Comparison of ENCODE assay signal across 9 cellular contexts in the genomic region with DNA sequence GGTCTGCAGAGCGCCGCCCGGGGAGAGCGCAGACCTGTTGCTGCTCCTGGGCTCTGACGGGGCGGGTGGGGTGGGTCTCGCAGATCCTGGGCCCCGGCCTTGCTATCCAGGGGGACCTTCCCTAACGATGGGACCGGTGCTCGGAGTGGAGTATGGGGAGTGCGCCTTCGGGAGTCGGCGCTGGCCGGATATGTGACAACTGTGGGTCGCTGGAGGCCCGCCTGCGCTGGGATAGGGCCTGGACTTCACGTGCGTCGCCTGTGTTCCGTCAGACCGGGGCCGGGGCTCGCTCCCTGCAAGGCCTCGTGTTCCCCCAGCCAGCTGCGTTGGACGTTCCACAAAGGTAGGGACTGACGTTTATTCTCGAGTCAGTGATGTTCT. TPM values are rescaled to one million over a fixed set of nuclear protein-coding genes. Genes with fewer than 3 reads are reported as not detected.
A peak's percentile ranks its signal among the peaks of the same experiment; 100 is the strongest.
DNase-seq lines count a peak whose midpoint lies in the region; ATAC-seq, FAIRE-seq and TF ChIP-seq lines count a peak whose summit lies in the region.
"Had no signal": no experiment of that assay in that cellular context is flagged by ENCODE, and none has a peak within 500 bp of the region (broad histone marks: within the 10 kb centered on the region; RNA-seq: fewer than 3 reads in every experiment).

No MANE protein-coding gene starts in this region.

- H3K4me2 ChIP-seq in K562 (ENCODE audit: insufficient read depth, low read length), result peak overlapping the region; percentile 71

- no peak for TF ChIP-seq CTCF in K562 (IDR thresholded peaks at IDR 0.05 in 2 of 3, conservative IDR thresholded peaks at IDR 0.05 in 1 of 3; ENCODE audit: insufficient read depth in 2 of 3, low read depth in 1 of 3, low read length in 3 of 3)

- TF ChIP-seq RAD21 in K562 (CRISPR knock-in tag; conservative IDR thresholded peaks at IDR 0.05 in 1 of 2, IDR thresholded peaks at IDR 0.05 in 1 of 2), result no peak

- H3K79me2 ChIP-seq in K562 (ENCODE audit: control insufficient read depth, insufficient read depth, low read length), result peaks cover 57% of the 10 kb centered on the region

- CTCF ChIA-PET in K562 (lab: Yijun Ruan, JAX; ENCODE audit: low intra/inter-chr PET ratio), result no interaction called here

- no TSS peak for BruUV-seq in K562 (replicated peaks; lab: Mats Ljungman, UMichigan)

- peak overlapping the region; percentile 78 for H3K27ac ChIP-seq in K562 (ENCODE audit: extremely low read depth, low read depth, low read length)

- no peaks in the 10 kb centered on the region for H3K27me3 ChIP-seq in K562 (ENCODE audit: control insufficient read depth in 2 of 2, insufficient read depth in 2 of 2, low read length in 2 of 2)

- H4K20me1 ChIP-seq in K562 (replicated peaks; ENCODE audit: control insufficient read depth, insufficient read depth, low read length), result peaks cover 13% of the 10 kb centered on the region; the same call in 1 of the 2 replicates

- H3K9me3 ChIP-seq in K562 (replicated peaks; ENCODE audit: control insufficient read depth, insufficient read depth, low read depth, low read length), result no peaks in the 10 kb centered on the region

- DNase-seq in NCI-H82 (lab: John Stamatoyannopoulos, UW) (peak; percentile 45), NCI-H82 treated with DMSO at 0.1 percent for 48 hours (lab: John Stamatoyannopoulos, UW; ENCODE audit: unreplicated experiment) (no peak), NCI-H526 (lab: John Stamatoyannopoulos, UW) (peak; percentile 23 to 75), K562 (ENCODE audit: extremely low read depth in 1 of 4, low spot score in 3 of 4) (peak in 2 of 4 experiments; percentile 39 to 66), iris pigment epithelial cell (ENCODE audit: low read depth) (peak; percentile 31)
- peak; percentile 11 for DNase-seq in stimulated activated CD4-positive, alpha-beta T cell treated with anti-CD3 and anti-CD28 coated beads, Interleukin-12 subunit alpha, Interleukin-12 subunit beta, amount 100 ng/mL, for 4 hours

- H3K36me3 ChIP-seq in K562 (ENCODE audit: control insufficient read depth, insufficient read depth, low read length), result peaks cover 22% of the 10 kb centered on the region; the same call in 2 of the 3 replicates

- peak overlapping the region; percentile 68 for H3K4me3 ChIP-seq in K562

- POLR2A ChIA-PET in K562 (lab: Yijun Ruan, JAX), result interaction anchor here (0.6 kb wide), 1 partner anchor 126 kb away, joined by 5 read pairs; no protein-coding TSS in a partner anchor

- in situ Hi-C loops in K562 (cut with MboI), result no loop called here

- H3K9me1 ChIP-seq in K562 (ENCODE audit: control insufficient read depth, insufficient read depth, low read length), result no peaks in the 10 kb centered on the region

- H3K9ac ChIP-seq in K562 (ENCODE audit: insufficient read depth in 1 of 2, low read depth in 2 of 2, low read length in 2 of 2), result peak overlapping the region; percentile 70 to 93

- no peak for FAIRE-seq in K562 (lab: Jason Lieb, UNC)
- FAIRE-seq: colon had no signal

- WGBS in K562 (ENCODE audit: insufficient coverage, low coverage, missing lambda C conversion rate), result 0% methylated on average over 2 of the region's 31 CpGs

- intact Hi-C loops in K562 (cut with micrococcal nuclease), result loop anchor here (10.0 kb wide), 1 partner anchor 179 kb away; no protein-coding TSS in a partner anchor

- ATAC-seq in K562, result peak; percentile 49
- no peak for ATAC-seq in HG02840 (IDR thresholded peaks at IDR 0.05; ENCODE audit: low FRiP score, unreplicated experiment)
- ATAC-seq in GM21423 (IDR thresholded peaks at IDR 0.05; ENCODE audit: unreplicated experiment), result no peak

- H2AFZ ChIP-seq in K562 (ENCODE audit: low read depth, low read length), result no peak overlapping the region

- no peak for TF ChIP-seq EP300 in K562 (IDR thresholded peaks at IDR 0.05; ENCODE audit: low read length)

- no peak for TF ChIP-seq POLR2A in K562 (conservative IDR thresholded peaks at IDR 0.05)

- peaks cover 40 to 44% of the 10 kb centered on the region in 2 experiments for H3K4me1 ChIP-seq in K562 (replicated peaks in 1 of 2; ENCODE audit: control insufficient read depth in 2 of 2, insufficient read depth in 2 of 2, low read length in 2 of 2)

TF ChIP-seq in K562, 482 proteins besides CTCF, POLR2A, EP300 and RAD21 (continues in another document):
- TF ChIP-seq NRF1 (conservative IDR thresholded peaks at IDR 0.05 in 1 of 2, IDR thresholded peaks at IDR 0.05 in 1 of 2) (peak; percentile 37 to 44; a peak in 3 of 4 replicates), ZNF121 (CRISPR knock-in tag; conservative IDR thresholded peaks at IDR 0.05) (no peak), RBFOX2 (IDR thresholded peaks at IDR 0.05; ENCODE audit: low read depth, low read length) (peak; percentile 55), FOXA3 (CRISPR knock-in tag; conservative IDR thresholded peaks at IDR 0.05 in 1 of 2, IDR thresholded peaks at IDR 0.05 in 1 of 2) (0 out of 4 replicates have a peak, but pooled peaks of 1 of the 2 experiments have one; percentile 25)
- TF ChIP-seq, protein P1, sequence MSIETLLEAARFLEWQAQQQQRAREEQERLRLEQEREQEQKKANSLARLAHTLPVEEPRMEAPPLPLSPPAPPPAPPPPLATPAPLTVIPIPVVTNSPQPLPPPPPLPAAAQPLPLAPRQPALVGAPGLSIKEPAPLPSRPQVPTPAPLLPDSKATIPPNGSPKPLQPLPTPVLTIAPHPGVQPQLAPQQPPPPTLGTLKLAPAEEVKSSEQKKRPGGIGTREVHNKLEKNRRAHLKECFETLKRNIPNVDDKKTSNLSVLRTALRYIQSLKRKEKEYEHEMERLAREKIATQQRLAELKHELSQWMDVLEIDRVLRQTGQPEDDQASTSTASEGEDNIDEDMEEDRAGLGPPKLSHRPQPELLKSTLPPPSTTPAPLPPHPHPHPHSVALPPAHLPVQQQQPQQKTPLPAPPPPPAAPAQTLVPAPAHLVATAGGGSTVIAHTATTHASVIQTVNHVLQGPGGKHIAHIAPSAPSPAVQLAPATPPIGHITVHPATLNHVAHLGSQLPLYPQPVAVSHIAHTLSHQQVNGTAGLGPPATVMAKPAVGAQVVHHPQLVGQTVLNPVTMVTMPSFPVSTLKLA (conservative IDR thresholded peaks at IDR 0.05), result peak; percentile 36 to 68; a peak in 2 of 4 replicates
- TF ChIP-seq, protein P2, sequence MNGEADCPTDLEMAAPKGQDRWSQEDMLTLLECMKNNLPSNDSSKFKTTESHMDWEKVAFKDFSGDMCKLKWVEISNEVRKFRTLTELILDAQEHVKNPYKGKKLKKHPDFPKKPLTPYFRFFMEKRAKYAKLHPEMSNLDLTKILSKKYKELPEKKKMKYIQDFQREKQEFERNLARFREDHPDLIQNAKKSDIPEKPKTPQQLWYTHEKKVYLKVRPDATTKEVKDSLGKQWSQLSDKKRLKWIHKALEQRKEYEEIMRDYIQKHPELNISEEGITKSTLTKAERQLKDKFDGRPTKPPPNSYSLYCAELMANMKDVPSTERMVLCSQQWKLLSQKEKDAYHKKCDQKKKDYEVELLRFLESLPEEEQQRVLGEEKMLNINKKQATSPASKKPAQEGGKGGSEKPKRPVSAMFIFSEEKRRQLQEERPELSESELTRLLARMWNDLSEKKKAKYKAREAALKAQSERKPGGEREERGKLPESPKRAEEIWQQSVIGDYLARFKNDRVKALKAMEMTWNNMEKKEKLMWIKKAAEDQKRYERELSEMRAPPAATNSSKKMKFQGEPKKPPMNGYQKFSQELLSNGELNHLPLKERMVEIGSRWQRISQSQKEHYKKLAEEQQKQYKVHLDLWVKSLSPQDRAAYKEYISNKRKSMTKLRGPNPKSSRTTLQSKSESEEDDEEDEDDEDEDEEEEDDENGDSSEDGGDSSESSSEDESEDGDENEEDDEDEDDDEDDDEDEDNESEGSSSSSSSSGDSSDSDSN (IDR thresholded peaks at IDR 0.05; ENCODE audit: borderline replicate concordance in 1 of 2, low read depth in 2 of 2, low read length in 2 of 2), result peak in 1 of 2 experiments; percentile 80; a peak in 1 of 4 replicates
- TF ChIP-seq, protein P3, sequence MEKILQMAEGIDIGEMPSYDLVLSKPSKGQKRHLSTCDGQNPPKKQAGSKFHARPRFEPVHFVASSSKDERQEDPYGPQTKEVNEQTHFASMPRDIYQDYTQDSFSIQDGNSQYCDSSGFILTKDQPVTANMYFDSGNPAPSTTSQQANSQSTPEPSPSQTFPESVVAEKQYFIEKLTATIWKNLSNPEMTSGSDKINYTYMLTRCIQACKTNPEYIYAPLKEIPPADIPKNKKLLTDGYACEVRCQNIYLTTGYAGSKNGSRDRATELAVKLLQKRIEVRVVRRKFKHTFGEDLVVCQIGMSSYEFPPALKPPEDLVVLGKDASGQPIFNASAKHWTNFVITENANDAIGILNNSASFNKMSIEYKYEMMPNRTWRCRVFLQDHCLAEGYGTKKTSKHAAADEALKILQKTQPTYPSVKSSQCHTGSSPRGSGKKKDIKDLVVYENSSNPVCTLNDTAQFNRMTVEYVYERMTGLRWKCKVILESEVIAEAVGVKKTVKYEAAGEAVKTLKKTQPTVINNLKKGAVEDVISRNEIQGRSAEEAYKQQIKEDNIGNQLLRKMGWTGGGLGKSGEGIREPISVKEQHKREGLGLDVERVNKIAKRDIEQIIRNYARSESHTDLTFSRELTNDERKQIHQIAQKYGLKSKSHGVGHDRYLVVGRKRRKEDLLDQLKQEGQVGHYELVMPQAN (IDR thresholded peaks at IDR 0.05; ENCODE audit: borderline replicate concordance), result peak; percentile 44; the same call in 1 of the 2 replicates

RNA-seq across cellular contexts. Expression of a gene that starts 1.2 kb away (rescaled TPM):
- total RNA-seq in K562 (2011; cell fraction: chromatin; rRNA removed; ENCODE audit: low replicate concordance), result 45.9 and 50.3 TPM in 2 replicates
- total RNA-seq in K562 (2011; cell fraction: nucleolus; rRNA removed), result 27.7 and 32.2 TPM in 2 replicates
- total RNA-seq in K562 (2011; cell fraction: nucleoplasm; rRNA removed), result 36.4 and 47.0 TPM in 2 replicates
- total RNA-seq in K562 (2014; rRNA removed), result 21.5 and 27.3 TPM in 2 replicates
- total RNA-seq in K562 (2014; rRNA removed; fragmentation: Illumina TruSeq; extraction: Trizol), result 13.4 and 14.0 TPM in 2 replicates
- total RNA-seq in K562 (2015; rRNA removed; fragmentation: Illumina TruSeq; extraction: Trizol), result 11.4 and 11.7 TPM in 2 replicates
- total RNA-seq in K562 (2021), result 44.5 and 49.6 TPM in 2 replicates
- polyA plus RNA-seq in K562 (2011; rRNA removed), result 11.5 and 19.7 TPM in 2 replicates
- polyA plus RNA-seq in K562 (2011; cell fraction: cytosol; rRNA removed), result 19.6 and 19.7 TPM in 2 replicates
- 16.1 and 18.9 TPM in 2 replicates for polyA plus RNA-seq in K562 (2011; cell fraction: nucleus; rRNA removed)
- 23.6 and 26.9 TPM in 2 replicates for polyA plus RNA-seq in K562 (2012)
- 30.9 and 33.5 TPM in 2 replicates for polyA plus RNA-seq in K562 (2014; fragmentation: Illumina TruSeq; extraction: Trizol)
- 1 to 10 TPM; 6.0 to 6.8 TPM for polyA plus RNA-seq in K562 (2014; fragmentation: Nextera tagmentation; extraction: Ambion mirVana)
- 18.7 and 22.8 TPM in 2 replicates for polyA plus RNA-seq in K562 (2014; rRNA removed)
- 25.3 and 37.1 TPM in 2 replicates for polyA minus RNA-seq in K562 (2011; rRNA and poly(A)+ RNA removed)
- polyA minus RNA-seq in K562 (2011; cell fraction: cytosol; rRNA and poly(A)+ RNA removed), result 23.1 and 24.5 TPM in 2 replicates
- 27.7 and 31.2 TPM in 2 replicates for polyA minus RNA-seq in K562 (2011; cell fraction: nucleus; rRNA and poly(A)+ RNA removed)
